3 cellular contexts compared by ENCODE assay signal in the genomic region with DNA sequence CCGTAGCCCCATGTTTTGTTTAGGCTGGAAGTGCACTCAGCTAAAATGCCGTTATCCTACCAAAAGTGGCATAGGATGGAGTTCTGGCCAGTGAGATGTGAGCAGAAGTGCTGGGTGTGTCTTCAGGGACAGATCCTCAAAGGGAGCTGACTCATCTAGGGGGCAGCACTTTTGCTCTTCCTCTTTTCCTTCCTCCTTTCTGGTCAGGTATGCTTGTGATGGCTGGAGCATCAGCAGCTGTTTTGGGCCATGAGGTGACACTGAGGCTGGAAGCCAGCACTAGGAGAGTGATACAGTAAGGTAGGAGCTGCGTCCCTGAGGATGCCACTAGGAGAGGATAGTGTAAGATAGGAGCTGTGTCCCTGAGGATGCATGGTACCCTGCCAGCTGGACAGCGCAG.
TF ChIP-seq lines count a peak whose summit lies in the region.

No MANE protein-coding gene starts in this region.

TF ChIP-seq in HepG2, 621 proteins besides CTCF, POLR2A, EP300 and RAD21 (continues in another document):
- TF ChIP-seq ZC3H4 (CRISPR knock-in tag; IDR thresholded peaks at IDR 0.05; ENCODE audit: borderline replicate concordance): no peak
- TF ChIP-seq ARNTL (CRISPR knock-in tag; IDR thresholded peaks at IDR 0.05): 0 out of 2 replicates have a peak, but pooled peaks have one; percentile 9
- TF ChIP-seq ZMYM3 (CRISPR knock-in tag; IDR thresholded peaks at IDR 0.05): peak; percentile 89
- TF ChIP-seq XRCC5 (optimal IDR thresholded peaks at IDR 0.05; ENCODE audit: low read length): peak; percentile 14
- no peak for TF ChIP-seq SATB2 (CRISPR knock-in tag; IDR thresholded peaks at IDR 0.05)
- TF ChIP-seq, protein P1, sequence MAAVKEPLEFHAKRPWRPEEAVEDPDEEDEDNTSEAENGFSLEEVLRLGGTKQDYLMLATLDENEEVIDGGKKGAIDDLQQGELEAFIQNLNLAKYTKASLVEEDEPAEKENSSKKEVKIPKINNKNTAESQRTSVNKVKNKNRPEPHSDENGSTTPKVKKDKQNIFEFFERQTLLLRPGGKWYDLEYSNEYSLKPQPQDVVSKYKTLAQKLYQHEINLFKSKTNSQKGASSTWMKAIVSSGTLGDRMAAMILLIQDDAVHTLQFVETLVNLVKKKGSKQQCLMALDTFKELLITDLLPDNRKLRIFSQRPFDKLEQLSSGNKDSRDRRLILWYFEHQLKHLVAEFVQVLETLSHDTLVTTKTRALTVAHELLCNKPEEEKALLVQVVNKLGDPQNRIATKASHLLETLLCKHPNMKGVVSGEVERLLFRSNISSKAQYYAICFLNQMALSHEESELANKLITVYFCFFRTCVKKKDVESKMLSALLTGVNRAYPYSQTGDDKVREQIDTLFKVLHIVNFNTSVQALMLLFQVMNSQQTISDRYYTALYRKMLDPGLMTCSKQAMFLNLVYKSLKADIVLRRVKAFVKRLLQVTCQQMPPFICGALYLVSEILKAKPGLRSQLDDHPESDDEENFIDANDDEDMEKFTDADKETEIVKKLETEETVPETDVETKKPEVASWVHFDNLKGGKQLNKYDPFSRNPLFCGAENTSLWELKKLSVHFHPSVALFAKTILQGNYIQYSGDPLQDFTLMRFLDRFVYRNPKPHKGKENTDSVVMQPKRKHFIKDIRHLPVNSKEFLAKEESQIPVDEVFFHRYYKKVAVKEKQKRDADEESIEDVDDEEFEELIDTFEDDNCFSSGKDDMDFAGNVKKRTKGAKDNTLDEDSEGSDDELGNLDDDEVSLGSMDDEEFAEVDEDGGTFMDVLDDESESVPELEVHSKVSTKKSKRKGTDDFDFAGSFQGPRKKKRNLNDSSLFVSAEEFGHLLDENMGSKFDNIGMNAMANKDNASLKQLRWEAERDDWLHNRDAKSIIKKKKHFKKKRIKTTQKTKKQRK (IDR thresholded peaks at IDR 0.05; ENCODE audit: low read length): no peak; the same call in 1 of the 2 replicates
- TF ChIP-seq ZNF660 (CRISPR knock-in tag; IDR thresholded peaks at IDR 0.05; ENCODE audit: borderline replicate concordance, low read depth): no peak
- TF ChIP-seq MEF2D (CRISPR knock-in tag; IDR thresholded peaks at IDR 0.05): 0 out of 2 replicates have a peak, but pooled peaks have one; percentile 9
- TF ChIP-seq ARNT2 (CRISPR knock-in tag; IDR thresholded peaks at IDR 0.05; ENCODE audit: low read depth): no peak
- no peak for TF ChIP-seq MLLT10 (CRISPR knock-in tag; IDR thresholded peaks at IDR 0.05)
- TF ChIP-seq, protein P2, sequence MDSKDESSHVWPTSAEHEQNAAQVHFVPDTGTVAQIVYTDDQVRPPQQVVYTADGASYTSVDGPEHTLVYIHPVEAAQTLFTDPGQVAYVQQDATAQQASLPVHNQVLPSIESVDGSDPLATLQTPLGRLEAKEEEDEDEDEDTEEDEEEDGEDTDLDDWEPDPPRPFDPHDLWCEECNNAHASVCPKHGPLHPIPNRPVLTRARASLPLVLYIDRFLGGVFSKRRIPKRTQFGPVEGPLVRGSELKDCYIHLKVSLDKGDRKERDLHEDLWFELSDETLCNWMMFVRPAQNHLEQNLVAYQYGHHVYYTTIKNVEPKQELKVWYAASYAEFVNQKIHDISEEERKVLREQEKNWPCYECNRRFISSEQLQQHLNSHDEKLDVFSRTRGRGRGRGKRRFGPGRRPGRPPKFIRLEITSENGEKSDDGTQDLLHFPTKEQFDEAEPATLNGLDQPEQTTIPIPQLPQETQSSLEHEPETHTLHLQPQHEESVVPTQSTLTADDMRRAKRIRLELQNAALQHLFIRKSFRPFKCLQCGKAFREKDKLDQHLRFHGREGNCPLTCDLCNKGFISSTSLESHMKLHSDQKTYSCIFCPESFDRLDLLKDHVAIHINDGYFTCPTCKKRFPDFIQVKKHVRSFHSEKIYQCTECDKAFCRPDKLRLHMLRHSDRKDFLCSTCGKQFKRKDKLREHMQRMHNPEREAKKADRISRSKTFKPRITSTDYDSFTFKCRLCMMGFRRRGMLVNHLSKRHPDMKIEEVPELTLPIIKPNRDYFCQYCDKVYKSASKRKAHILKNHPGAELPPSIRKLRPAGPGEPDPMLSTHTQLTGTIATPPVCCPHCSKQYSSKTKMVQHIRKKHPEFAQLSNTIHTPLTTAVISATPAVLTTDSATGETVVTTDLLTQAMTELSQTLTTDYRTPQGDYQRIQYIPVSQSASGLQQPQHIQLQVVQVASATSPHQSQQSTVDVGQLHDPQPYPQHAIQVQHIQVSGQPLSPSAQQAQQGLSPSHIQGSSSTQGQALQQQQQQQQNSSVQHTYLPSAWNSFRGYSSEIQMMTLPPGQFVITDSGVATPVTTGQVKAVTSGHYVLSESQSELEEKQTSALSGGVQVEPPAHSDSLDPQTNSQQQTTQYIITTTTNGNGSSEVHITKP (CRISPR knock-in tag; IDR thresholded peaks at IDR 0.05; ENCODE audit: low read depth): no peak

TF ChIP-seq in WTC11, 78 proteins besides CTCF, POLR2A, EP300 and RAD21:
- TF ChIP-seq GTF2I (CRISPR knock-in tag; conservative IDR thresholded peaks at IDR 0.05): peak; percentile 90; the same call in 1 of the 2 replicates
- no peak for TF ChIP-seq GRHL2 (CRISPR knock-in tag; IDR thresholded peaks at IDR 0.05; ENCODE audit: insufficient replicate concordance, severe bottlenecking)
- no peak for TF ChIP-seq KAT7 (CRISPR knock-in tag; IDR thresholded peaks at IDR 0.05; ENCODE audit: borderline replicate concordance)
TF ChIP-seq in WTC11: peak in this region for 1.

TF ChIP-seq in SK-N-SH, 30 proteins besides CTCF, POLR2A, EP300 and RAD21:
- TF ChIP-seq GATA2 (CRISPR knock-in tag; IDR thresholded peaks at IDR 0.05): no peak
- TF ChIP-seq, protein P3, sequence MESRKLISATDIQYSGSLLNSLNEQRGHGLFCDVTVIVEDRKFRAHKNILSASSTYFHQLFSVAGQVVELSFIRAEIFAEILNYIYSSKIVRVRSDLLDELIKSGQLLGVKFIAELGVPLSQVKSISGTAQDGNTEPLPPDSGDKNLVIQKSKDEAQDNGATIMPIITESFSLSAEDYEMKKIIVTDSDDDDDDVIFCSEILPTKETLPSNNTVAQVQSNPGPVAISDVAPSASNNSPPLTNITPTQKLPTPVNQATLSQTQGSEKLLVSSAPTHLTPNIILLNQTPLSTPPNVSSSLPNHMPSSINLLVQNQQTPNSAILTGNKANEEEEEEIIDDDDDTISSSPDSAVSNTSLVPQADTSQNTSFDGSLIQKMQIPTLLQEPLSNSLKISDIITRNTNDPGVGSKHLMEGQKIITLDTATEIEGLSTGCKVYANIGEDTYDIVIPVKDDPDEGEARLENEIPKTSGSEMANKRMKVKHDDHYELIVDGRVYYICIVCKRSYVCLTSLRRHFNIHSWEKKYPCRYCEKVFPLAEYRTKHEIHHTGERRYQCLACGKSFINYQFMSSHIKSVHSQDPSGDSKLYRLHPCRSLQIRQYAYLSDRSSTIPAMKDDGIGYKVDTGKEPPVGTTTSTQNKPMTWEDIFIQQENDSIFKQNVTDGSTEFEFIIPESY (IDR thresholded peaks at IDR 0.05; ENCODE audit: borderline replicate concordance, low read depth): no peak
- TF ChIP-seq, protein P4, sequence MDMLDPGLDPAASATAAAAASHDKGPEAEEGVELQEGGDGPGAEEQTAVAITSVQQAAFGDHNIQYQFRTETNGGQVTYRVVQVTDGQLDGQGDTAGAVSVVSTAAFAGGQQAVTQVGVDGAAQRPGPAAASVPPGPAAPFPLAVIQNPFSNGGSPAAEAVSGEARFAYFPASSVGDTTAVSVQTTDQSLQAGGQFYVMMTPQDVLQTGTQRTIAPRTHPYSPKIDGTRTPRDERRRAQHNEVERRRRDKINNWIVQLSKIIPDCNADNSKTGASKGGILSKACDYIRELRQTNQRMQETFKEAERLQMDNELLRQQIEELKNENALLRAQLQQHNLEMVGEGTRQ (IDR thresholded peaks at IDR 0.05; ENCODE audit: borderline replicate concordance, low read depth, low read length): no peak
- TF ChIP-seq TCF12 (IDR thresholded peaks at IDR 0.05): no peak
- no peak for TF ChIP-seq POLR2AphosphoS5 (IDR thresholded peaks at IDR 0.05; ENCODE audit: low read depth, low read length)
- TF ChIP-seq RFX5 (IDR thresholded peaks at IDR 0.05; ENCODE audit: low read length): no peak
- TF ChIP-seq FOSL2 (IDR thresholded peaks at IDR 0.05; ENCODE audit: borderline replicate concordance, low read depth): no peak
- no peak for TF ChIP-seq SMC3 (IDR thresholded peaks at IDR 0.05; ENCODE audit: low read depth, low read length)
- TF ChIP-seq TAF1 (IDR thresholded peaks at IDR 0.05; ENCODE audit: borderline replicate concordance, low read depth, low read length): no peak
